ENCODE assay signal across 1 cellular context in the genomic region with DNA sequence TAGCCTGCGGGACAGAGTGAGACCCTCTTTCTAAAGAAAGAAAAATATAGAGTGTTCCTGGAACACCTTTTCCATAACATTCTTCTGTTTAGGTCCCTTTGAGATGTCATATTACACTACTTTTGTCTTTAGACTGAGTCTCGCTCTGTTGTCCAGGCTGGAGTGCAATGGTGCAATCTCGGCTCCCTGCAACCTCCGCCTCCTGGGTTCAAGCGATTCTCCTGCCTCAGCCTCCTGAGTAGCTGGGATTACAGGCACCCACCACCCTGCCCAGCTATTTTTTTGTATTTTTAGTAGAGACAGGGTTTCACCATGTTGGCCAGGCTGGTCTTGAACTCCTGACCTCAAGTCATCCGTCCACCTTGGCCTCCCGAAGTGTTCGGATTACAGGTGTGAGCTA.
A peak's percentile ranks its signal among the peaks of the same experiment; 100 is the strongest.
TF ChIP-seq lines count a peak whose summit lies in the region.

No MANE protein-coding gene starts in this region.

TF ChIP-seq in HepG2, 621 proteins besides CTCF, POLR2A, EP300 and RAD21:
- TF ChIP-seq ZNF30 (CRISPR knock-in tag; IDR thresholded peaks at IDR 0.05): 0 out of 2 replicates have a peak, but pooled peaks have one; percentile 56
- TF ChIP-seq GFI1 (CRISPR knock-in tag; IDR thresholded peaks at IDR 0.05; ENCODE audit: borderline replicate concordance): peak; percentile 64; the same call in 1 of the 2 replicates
- TF ChIP-seq SNAI1 (CRISPR knock-in tag; IDR thresholded peaks at IDR 0.05; ENCODE audit: borderline replicate concordance): 0 out of 2 replicates have a peak, but pooled peaks have one; percentile 14
- 0 out of 2 replicates have a peak, but pooled peaks have one; percentile 8 for TF ChIP-seq ZNF607 (CRISPR knock-in tag; IDR thresholded peaks at IDR 0.05; ENCODE audit: borderline replicate concordance)
- TF ChIP-seq ZNF121 (CRISPR knock-in tag; IDR thresholded peaks at IDR 0.05): peak; percentile 54; the same call in 1 of the 2 replicates
- TF ChIP-seq, protein P1, sequence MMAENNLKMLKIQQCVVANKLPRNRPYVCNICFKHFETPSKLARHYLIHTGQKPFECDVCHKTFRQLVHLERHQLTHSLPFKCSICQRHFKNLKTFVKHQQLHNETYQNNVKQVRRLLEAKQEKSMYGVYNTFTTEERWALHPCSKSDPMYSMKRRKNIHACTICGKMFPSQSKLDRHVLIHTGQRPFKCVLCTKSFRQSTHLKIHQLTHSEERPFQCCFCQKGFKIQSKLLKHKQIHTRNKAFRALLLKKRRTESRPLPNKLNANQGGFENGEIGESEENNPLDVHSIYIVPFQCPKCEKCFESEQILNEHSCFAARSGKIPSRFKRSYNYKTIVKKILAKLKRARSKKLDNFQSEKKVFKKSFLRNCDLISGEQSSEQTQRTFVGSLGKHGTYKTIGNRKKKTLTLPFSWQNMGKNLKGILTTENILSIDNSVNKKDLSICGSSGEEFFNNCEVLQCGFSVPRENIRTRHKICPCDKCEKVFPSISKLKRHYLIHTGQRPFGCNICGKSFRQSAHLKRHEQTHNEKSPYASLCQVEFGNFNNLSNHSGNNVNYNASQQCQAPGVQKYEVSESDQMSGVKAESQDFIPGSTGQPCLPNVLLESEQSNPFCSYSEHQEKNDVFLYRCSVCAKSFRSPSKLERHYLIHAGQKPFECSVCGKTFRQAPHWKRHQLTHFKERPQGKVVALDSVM (CRISPR knock-in tag; IDR thresholded peaks at IDR 0.05): peak; percentile 45; the same call in 1 of the 2 replicates
